ENCODE assay signal across 15 cellular contexts in the genomic region with DNA sequence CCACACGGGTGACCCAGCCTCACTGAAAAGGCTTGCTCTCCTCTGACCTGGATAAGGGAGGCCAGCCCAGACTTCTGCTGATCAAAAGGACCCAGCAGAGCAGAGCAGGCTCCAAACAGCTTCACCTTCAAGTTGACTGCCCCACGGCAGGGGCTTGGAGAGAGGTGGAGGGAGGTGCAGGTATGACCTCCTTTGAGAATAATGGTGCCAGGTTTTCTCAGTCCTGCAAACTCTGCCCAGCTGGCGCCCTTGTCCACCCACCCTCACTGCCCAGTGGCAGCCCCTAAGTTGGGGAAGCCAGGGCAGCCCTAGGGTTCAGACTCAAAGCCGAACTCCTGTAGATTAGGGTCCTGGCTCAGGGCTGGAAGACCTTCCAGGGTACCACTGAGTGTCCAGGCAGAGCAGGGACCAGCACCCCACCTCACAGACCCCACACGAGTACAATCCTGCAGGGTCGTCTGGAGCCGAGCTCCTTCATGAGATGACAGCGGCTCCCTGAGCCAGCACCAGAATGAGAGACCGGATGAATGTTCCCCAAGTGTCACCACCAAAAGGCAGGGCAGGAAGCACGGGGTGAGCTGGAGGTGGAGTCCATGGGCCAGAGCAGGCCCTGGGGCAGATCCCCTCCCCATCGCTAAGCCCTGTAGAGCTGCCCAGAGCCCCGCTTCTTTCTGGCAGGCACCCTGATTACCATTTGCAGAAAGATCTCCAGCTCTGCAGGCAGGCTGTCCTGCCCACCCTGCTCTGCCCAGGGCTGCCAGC. TPM values are rescaled to one million over a fixed set of nuclear protein-coding genes. Genes with fewer than 3 reads are reported as not detected.
DNase-seq lines count a peak whose midpoint lies in the region; TF ChIP-seq lines count a peak whose summit lies in the region.
"Had no signal": no experiment of that assay in that cellular context is flagged by ENCODE, and none has a peak within 500 bp of the region (broad histone marks: within the 10 kb centered on the region; RNA-seq: fewer than 3 reads in every experiment).

No MANE protein-coding gene starts in this region.

- H3K27me3 Mint-ChIP-seq in activated naive CD4-positive, alpha-beta T cell treated with anti-CD3 and anti-CD28 coated beads, Interleukin-2, amount 10 ng/mL, durations not matched to agents 7 days and 5 days = peaks cover 72% of the 10 kb centered on the region
- peaks cover 22% of the 10 kb centered on the region for H3K27me3 Mint-ChIP-seq in activated CD4-positive, alpha-beta memory T cell treated with anti-CD3 and anti-CD28 coated beads, Interleukin-2, amount 10 ng/mL, durations not matched to agents 7 days and 5 days

- no peak for TF ChIP-seq POLR2A in testis (IDR thresholded peaks at IDR 0.05)

- H3K36me3 Mint-ChIP-seq in activated naive CD4-positive, alpha-beta T cell treated with anti-CD3 and anti-CD28 coated beads, Interleukin-2, amount 10 ng/mL, durations not matched to agents 7 days and 5 days = no peaks in the 10 kb centered on the region
- peaks cover 3% of the 10 kb centered on the region for H3K36me3 Mint-ChIP-seq in activated CD4-positive, alpha-beta memory T cell treated with anti-CD3 and anti-CD28 coated beads, Interleukin-2, amount 10 ng/mL, durations not matched to agents 7 days and 5 days (ENCODE audit: low read depth)
- H3K36me3 Mint-ChIP-seq: neural progenitor cell had no signal

- no peak overlapping the region for H3K27ac Mint-ChIP-seq in activated naive CD4-positive, alpha-beta T cell treated with anti-CD3 and anti-CD28 coated beads, Interleukin-2, amount 10 ng/mL, durations not matched to agents 7 days and 5 days
- H3K27ac Mint-ChIP-seq in activated CD4-positive, alpha-beta memory T cell treated with anti-CD3 and anti-CD28 coated beads, Interleukin-2, amount 10 ng/mL, durations not matched to agents 7 days and 5 days = no peak overlapping the region
- H3K27ac Mint-ChIP-seq: neural progenitor cell had no signal

- H3K36me3 ChIP-seq in ascending aorta (no peaks in the 10 kb centered on the region), testis (ENCODE audit: low read depth, missing control alignments) (no peaks in the 10 kb centered on the region)
- H3K36me3 ChIP-seq: neural progenitor cell had no signal

- H3K4me3 ChIP-seq in ascending aorta (no peak overlapping the region), testis (no peak overlapping the region)
- H3K4me3 ChIP-seq: neural progenitor cell, SK-N-MC had no signal

- DNase-seq in activated naive CD4-positive, alpha-beta T cell treated with anti-CD3 and anti-CD28 coated beads, Interleukin-2, amount 10 ng/mL, durations not matched to agents 7 days and 5 days = peak; percentile 11
- no peak for DNase-seq in activated naive CD4-positive, alpha-beta T cell treated with anti-CD3 and anti-CD28 coated beads, Interleukin-2, amount 50 U/mL, for 16 hours
- DNase-seq in ascending aorta (ENCODE audit: low spot score in 2 of 2) (peak; percentile 4 to 59), mesenteric fat pad (ENCODE audit: low spot score) (peak; percentile 85), testis (peak; percentile 9), DMS153 treated with DMSO at 0.1 percent for 48 hours (lab: John Stamatoyannopoulos, UW; ENCODE audit: unreplicated experiment) (no peak), NCI-H146 treated with DMSO at 0.1 percent for 48 hours (lab: John Stamatoyannopoulos, UW; ENCODE audit: unreplicated experiment) (no peak)
- no peak for DNase-seq in activated CD4-positive, alpha-beta memory T cell treated with anti-CD3 and anti-CD28 coated beads, Interleukin-2, amount 10 ng/mL, durations not matched to agents 7 days and 5 days
- DNase-seq: activated CD4-positive, alpha-beta T cell treated with anti-CD3 and anti-CD28 coated beads, Interleukin-2, amount 50 U/mL, for 48 hours; activated gamma-delta T cell treated with Interleukin-2 at 50 U/mL for 16 hours; NCI-H146; NCI-H510A treated with DMSO at 0.1 percent for 48 hours; OCI-M1 had no signal

- 88 to 92% methylated on average over 10 to 12 of the region's 12 CpGs for WGBS in testis, 2 donors

- H3K27ac ChIP-seq in ascending aorta (no peak overlapping the region), testis (no peak overlapping the region)
- H3K27ac ChIP-seq: neural progenitor cell, SK-N-MC had no signal

- no peaks in the 10 kb centered on the region for H3K9me3 Mint-ChIP-seq in activated naive CD4-positive, alpha-beta T cell treated with anti-CD3 and anti-CD28 coated beads, Interleukin-2, amount 10 ng/mL, durations not matched to agents 7 days and 5 days
- H3K9me3 Mint-ChIP-seq in activated CD4-positive, alpha-beta memory T cell treated with anti-CD3 and anti-CD28 coated beads, Interleukin-2, amount 10 ng/mL, durations not matched to agents 7 days and 5 days = peaks cover 5% of the 10 kb centered on the region

- intact Hi-C loops in ascending aorta (cut with DNase I) (no loop called here), testis (cut with DNase I; ENCODE audit: low total_unique reads) (no loop called here)

- H3K9me3 ChIP-seq in ascending aorta (no peaks in the 10 kb centered on the region), testis (no peaks in the 10 kb centered on the region)

- H3K27me3 ChIP-seq in ascending aorta (no peaks in the 10 kb centered on the region), testis (no peaks in the 10 kb centered on the region)

- CTCF ChIA-PET in activated naive CD4-positive, alpha-beta T cell treated with anti-CD3 and anti-CD28 coated beads, Interleukin-2, amount 10 ng/mL, durations not matched to agents 7 days and 5 days (lab: Charles Lee) = no interaction called here
- CTCF ChIA-PET in activated CD4-positive, alpha-beta memory T cell treated with anti-CD3 and anti-CD28 coated beads, Interleukin-2, amount 10 ng/mL, durations not matched to agents 7 days and 5 days (lab: Charles Lee) = no interaction called here

- TF ChIP-seq CTCF in ascending aorta (IDR thresholded peaks at IDR 0.05) = no peak
- TF ChIP-seq CTCF in testis (IDR thresholded peaks at IDR 0.05) = no peak

- H3K4me1 ChIP-seq in ascending aorta (peaks cover 15% of the 10 kb centered on the region in 2 donors), testis (peaks cover 6% of the 10 kb centered on the region)

- POLR2A ChIA-PET in activated CD4-positive, alpha-beta memory T cell treated with anti-CD3 and anti-CD28 coated beads, Interleukin-2, amount 10 ng/mL, durations not matched to agents 7 days and 5 days (lab: Charles Lee) = interaction anchor here (0.8 kb wide), 1 partner anchor 39 kb away, joined by 3 read pairs; no protein-coding TSS in a partner anchor

- H3K4me1 Mint-ChIP-seq in activated naive CD4-positive, alpha-beta T cell treated with anti-CD3 and anti-CD28 coated beads, Interleukin-2, amount 10 ng/mL, durations not matched to agents 7 days and 5 days = peaks cover 14% of the 10 kb centered on the region
- H3K4me1 Mint-ChIP-seq in activated CD4-positive, alpha-beta memory T cell treated with anti-CD3 and anti-CD28 coated beads, Interleukin-2, amount 10 ng/mL, durations not matched to agents 7 days and 5 days = peaks cover 30% of the 10 kb centered on the region

- no peak overlapping the region for H3K4me3 Mint-ChIP-seq in activated naive CD4-positive, alpha-beta T cell treated with anti-CD3 and anti-CD28 coated beads, Interleukin-2, amount 10 ng/mL, durations not matched to agents 7 days and 5 days
- H3K4me3 Mint-ChIP-seq in activated CD4-positive, alpha-beta memory T cell treated with anti-CD3 and anti-CD28 coated beads, Interleukin-2, amount 10 ng/mL, durations not matched to agents 7 days and 5 days = no peak overlapping the region
- H3K4me3 Mint-ChIP-seq: neural progenitor cell had no signal

RNA-seq across cellular contexts. Expression of gene GPC1, which starts 3.6 kb away (rescaled TPM):
- total RNA-seq in ascending aorta (123 TPM), mesenteric fat pad (82.5 TPM), testis (100 to 1,000 TPM; 244 to 479 TPM)
- polyA plus RNA-seq in testis (ENCODE audit: insufficient read depth, low read depth, low replicate concordance) = 74.2 TPM
- 1 to 10 TPM; 5.8 to 7.9 TPM for total RNA-seq in activated CD4-positive, alpha-beta memory T cell treated with anti-CD3 and anti-CD28 coated beads, Interleukin-2, amount 10 ng/mL, durations not matched to agents 7 days and 5 days

Comparison
In these comparisons a context has a peak if more than half of its experiments do, and no peak if none do; other contexts are left out.
1. DNase-seq: peak in activated naive CD4-positive, alpha-beta T cell treated with anti-CD3 and anti-CD28 coated beads, Interleukin-2, amount 10 ng/mL, durations not matched to agents 7 days and 5 days (single experiment), ascending aorta (2 of 2), mesenteric fat pad (single experiment) and testis (single experiment); none in activated naive CD4-positive, alpha-beta T cell treated with anti-CD3 and anti-CD28 coated beads, Interleukin-2, amount 50 U/mL, for 16 hours (single experiment), activated CD4-positive, alpha-beta memory T cell treated with anti-CD3 and anti-CD28 coated beads, Interleukin-2, amount 10 ng/mL, durations not matched to agents 7 days and 5 days (single experiment), DMS153 treated with DMSO at 0.1 percent for 48 hours (single experiment) and NCI-H146 treated with DMSO at 0.1 percent for 48 hours (single experiment).